In genomic region chr11:18111005-18111404, GRCh38 we compare ENCODE assay signal across 19 cellular contexts. TPM values are rescaled to one million over a fixed set of nuclear protein-coding genes. Genes with fewer than 3 reads are reported as not detected.
A peak's percentile ranks its signal among the peaks of the same experiment; 100 is the strongest.
DNase-seq lines count a peak whose midpoint lies in the region; ATAC-seq, FAIRE-seq and TF ChIP-seq lines count a peak whose summit lies in the region.
"Had no signal": no experiment of that assay in that cellular context is flagged by ENCODE, and none has a peak within 500 bp of the region (broad histone marks: within the 10 kb centered on the region; RNA-seq: fewer than 3 reads in every experiment).

No MANE protein-coding gene starts in this region.

- H3K4me1 Mint-ChIP-seq in activated naive CD8-positive, alpha-beta T cell treated with anti-CD3 and anti-CD28 coated beads for 36 hours: peaks cover 8% of the 10 kb centered on the region

- CTCF ChIA-PET in A549 (lab: Yijun Ruan, JAX): interaction anchor here (0.8 to 1.6 kb wide), 5 partner anchors 15 to 967 kb away, joined by 3 to 5 read pairs (median 3); no protein-coding TSS in a partner anchor

- H3K4me1 ChIP-seq in A549: no peaks in the 10 kb centered on the region; the same call in 2 of the 3 replicates
- peaks cover 4% of the 10 kb centered on the region for H3K4me1 ChIP-seq in suprapubic skin
- no peaks in the 10 kb centered on the region for H3K4me1 ChIP-seq in small intestine (ENCODE audit: control insufficient read depth in 2 of 2, insufficient read depth in 1 of 2, low read depth in 1 of 2, low read length in 1 of 2)

- TF ChIP-seq CTCF in A549 (IDR thresholded peaks at IDR 0.05): no peak
- TF ChIP-seq CTCF in suprapubic skin (IDR thresholded peaks at IDR 0.05): no peak

- no peak for TF ChIP-seq RAD21 in A549 (conservative IDR thresholded peaks at IDR 0.05 in 1 of 2, IDR thresholded peaks at IDR 0.05 in 1 of 2)

- FAIRE-seq in A549 (lab: Jason Lieb, UNC): no peak
- no peak for FAIRE-seq in small intestine (lab: Jason Lieb, UNC)

- POLR2A ChIA-PET in A549 (lab: Yijun Ruan, JAX): no interaction called here

- H3K36me3 ChIP-seq in H7 (replicated peaks; ENCODE audit: control insufficient read depth, insufficient read depth, low read length) (no peaks in the 10 kb centered on the region), suprapubic skin (no peaks in the 10 kb centered on the region), small intestine (ENCODE audit: control insufficient read depth in 2 of 2, insufficient read depth in 2 of 2, low read length in 2 of 2) (no peaks in the 10 kb centered on the region)

- H3K27me3 ChIP-seq in H7 (ENCODE audit: control insufficient read depth, insufficient read depth, low read length): peaks cover 4% of the 10 kb centered on the region; the same call in 1 of the 2 replicates
- peaks cover 20% of the 10 kb centered on the region for H3K27me3 ChIP-seq in suprapubic skin
- H3K27me3 ChIP-seq in small intestine (ENCODE audit: control insufficient read depth in 2 of 2, insufficient read depth in 2 of 2, low read length in 2 of 2): no peaks in the 10 kb centered on the region

- 2% methylated on average over 2 of the region's 2 CpGs for WGBS in A549 (ENCODE audit: missing lambda C conversion rate)
- WGBS in suprapubic skin: 17% methylated on average over 2 of the region's 2 CpGs
- 12 to 26% (median 24%) methylated on average over 2 of the region's 2 CpGs for WGBS in small intestine, 3 donors

- peaks cover 21% of the 10 kb centered on the region for H3K27me3 Mint-ChIP-seq in activated naive CD8-positive, alpha-beta T cell treated with anti-CD3 and anti-CD28 coated beads for 36 hours

- H3K27ac Mint-ChIP-seq in activated naive CD8-positive, alpha-beta T cell treated with anti-CD3 and anti-CD28 coated beads for 36 hours: no peak overlapping the region

- no peak for TF ChIP-seq EP300 in A549 (IDR thresholded peaks at IDR 0.05)
- TF ChIP-seq EP300 in suprapubic skin (IDR thresholded peaks at IDR 0.05): no peak

- H3K4me2 ChIP-seq in A549: no peak overlapping the region
- H3K4me2 ChIP-seq: PC-9 had no signal

- H3K27ac ChIP-seq in A549 (no peak overlapping the region), suprapubic skin (no peak overlapping the region), small intestine (ENCODE audit: low read depth in 1 of 2, low read length in 1 of 2) (no peak overlapping the region)
- H3K27ac ChIP-seq: C4-2B, PC-9 had no signal

- H3K4me3 ChIP-seq in A549 (no peak overlapping the region), H7 (ENCODE audit: insufficient read depth, low read depth, low read length) (no peak overlapping the region), suprapubic skin (no peak overlapping the region), small intestine (ENCODE audit: low read depth in 1 of 2, low read length in 2 of 2) (no peak overlapping the region)
- H3K4me3 ChIP-seq: PC-9 had no signal

- DNase-seq in A549 (ENCODE audit: low read depth in 1 of 2, low spot score in 1 of 2) (no peak), H7 (peak; percentile 22), amniotic epithelial cell (ENCODE audit: low read depth) (peak; percentile 19), left kidney (ENCODE audit: low read depth, low spot score) (peak; percentile 35), suprapubic skin (ENCODE audit: low spot score in 2 of 2) (no peak), small intestine (no peak)
- DNase-seq in activated naive CD8-positive, alpha-beta T cell treated with anti-CD3 and anti-CD28 coated beads for 36 hours: no peak
- DNase-seq: DMS153, EL, HCEC 1CT, KG1, NCI-H1436, NCI-H2029, NCI-H2171, NCI-H748 treated with DMSO at 0.1 percent for 48 hours, PC-9 had no signal

- H3K4me3 Mint-ChIP-seq in activated naive CD8-positive, alpha-beta T cell treated with anti-CD3 and anti-CD28 coated beads for 36 hours: no peak overlapping the region

- TF ChIP-seq POLR2A in A549 (IDR thresholded peaks at IDR 0.05; ENCODE audit: low read length) (no peak), suprapubic skin (IDR thresholded peaks at IDR 0.05) (no peak)

- no peaks in the 10 kb centered on the region for H3K9me3 ChIP-seq in A549
- no peaks in the 10 kb centered on the region for H3K9me3 ChIP-seq in suprapubic skin
- no peaks in the 10 kb centered on the region for H3K9me3 ChIP-seq in small intestine (ENCODE audit: control insufficient read depth, low read depth)

- no peaks in the 10 kb centered on the region for H3K36me3 Mint-ChIP-seq in activated naive CD8-positive, alpha-beta T cell treated with anti-CD3 and anti-CD28 coated beads for 36 hours

- H3K9me3 Mint-ChIP-seq in activated naive CD8-positive, alpha-beta T cell treated with anti-CD3 and anti-CD28 coated beads for 36 hours: no peaks in the 10 kb centered on the region

- no peak for ATAC-seq in A549
- ATAC-seq in HG03139 (IDR thresholded peaks at IDR 0.05; ENCODE audit: unreplicated experiment): no peak

TF ChIP-seq in A549, 52 proteins besides CTCF, POLR2A, EP300 and RAD21:
- no peak for TF ChIP-seq HES2 (IDR thresholded peaks at IDR 0.05)
- TF ChIP-seq REST (IDR thresholded peaks at IDR 0.05): peak; percentile 79
- 0 out of 2 replicates have a peak, but pooled peaks have one; percentile 30 for TF ChIP-seq EHMT2 (IDR thresholded peaks at IDR 0.05; ENCODE audit: low read depth)

RNA-seq across cellular contexts. Expression of gene SAAL1, which starts 5.1 kb away (rescaled TPM):
- polyA plus RNA-seq in A549 (2011; rRNA removed) (40.9 and 46.5 TPM in 2 replicates), A549 (2017; fragmentation: RNase III; extraction: RNeasy Plus Mini Kit Qiagen cat#74134 plus additional on column Dnase treatment) (56.0 to 60.0 TPM (median 56.3 TPM) in 3 replicates), small intestine (10 to 100 TPM in 2 of 3 donors, 1 to 10 TPM in 1; 10.0 to 12.5 (median 11.7) TPM)
- 24.2 and 27.8 TPM in 2 replicates for polyA plus RNA-seq in A549 (2012; cell fraction: cytosol; rRNA removed)
- 12.3 and 16.6 TPM in 2 replicates for polyA plus RNA-seq in A549 (2012; cell fraction: nucleus; rRNA removed)
- polyA minus RNA-seq in A549 (2011; rRNA and poly(A)+ RNA removed): 13.5 and 18.0 TPM in 2 replicates
- 33.2 and 36.7 TPM in 2 replicates for total RNA-seq in H7 (2014; rRNA removed; shearing (Covaris generic))
- 10 to 100 TPM in 1 of 4 donors, 1 to 10 TPM in 3; 7.1 to 19.1 (median 7.3) TPM for total RNA-seq in suprapubic skin
- 10 to 100 TPM; 52.2 to 52.4 TPM for total RNA-seq in activated naive CD8-positive, alpha-beta T cell treated with anti-CD3 and anti-CD28 coated beads for 36 hours

RNA-seq across cellular contexts. Expression of gene MRGPRX3, which starts 21.4 kb away (rescaled TPM):
- 0.08 TPM in 1 of 2 replicates, not detected in the other for polyA plus RNA-seq in A549 (2011; rRNA removed)
- polyA plus RNA-seq in A549 (2012; cell fraction: cytosol; rRNA removed): not detected in 2 replicates
- not detected in 2 replicates for polyA plus RNA-seq in A549 (2012; cell fraction: nucleus; rRNA removed)
- polyA plus RNA-seq in A549 (2017; fragmentation: RNase III; extraction: RNeasy Plus Mini Kit Qiagen cat#74134 plus additional on column Dnase treatment): not detected in 3 replicates
- polyA minus RNA-seq in A549 (2011; rRNA and poly(A)+ RNA removed): not detected in 2 replicates
- not detected in 2 replicates for total RNA-seq in H7 (2014; rRNA removed; shearing (Covaris generic))
- total RNA-seq in suprapubic skin: not detected
- total RNA-seq in activated naive CD8-positive, alpha-beta T cell treated with anti-CD3 and anti-CD28 coated beads for 36 hours: not detected
- not detected for polyA plus RNA-seq in small intestine
- total RNA-seq: A172, PC-9 had no signal

Comparison
In these comparisons a context has a peak if more than half of its experiments do, and no peak if none do; other contexts are left out.
1. DNase-seq: peak in H7 (single experiment), amniotic epithelial cell (single experiment) and left kidney (single experiment); none in A549 (0 of 2), suprapubic skin (0 of 2), activated naive CD8-positive, alpha-beta T cell treated with anti-CD3 and anti-CD28 coated beads for 36 hours (single experiment) and small intestine (single experiment).